In the genomic region with DNA sequence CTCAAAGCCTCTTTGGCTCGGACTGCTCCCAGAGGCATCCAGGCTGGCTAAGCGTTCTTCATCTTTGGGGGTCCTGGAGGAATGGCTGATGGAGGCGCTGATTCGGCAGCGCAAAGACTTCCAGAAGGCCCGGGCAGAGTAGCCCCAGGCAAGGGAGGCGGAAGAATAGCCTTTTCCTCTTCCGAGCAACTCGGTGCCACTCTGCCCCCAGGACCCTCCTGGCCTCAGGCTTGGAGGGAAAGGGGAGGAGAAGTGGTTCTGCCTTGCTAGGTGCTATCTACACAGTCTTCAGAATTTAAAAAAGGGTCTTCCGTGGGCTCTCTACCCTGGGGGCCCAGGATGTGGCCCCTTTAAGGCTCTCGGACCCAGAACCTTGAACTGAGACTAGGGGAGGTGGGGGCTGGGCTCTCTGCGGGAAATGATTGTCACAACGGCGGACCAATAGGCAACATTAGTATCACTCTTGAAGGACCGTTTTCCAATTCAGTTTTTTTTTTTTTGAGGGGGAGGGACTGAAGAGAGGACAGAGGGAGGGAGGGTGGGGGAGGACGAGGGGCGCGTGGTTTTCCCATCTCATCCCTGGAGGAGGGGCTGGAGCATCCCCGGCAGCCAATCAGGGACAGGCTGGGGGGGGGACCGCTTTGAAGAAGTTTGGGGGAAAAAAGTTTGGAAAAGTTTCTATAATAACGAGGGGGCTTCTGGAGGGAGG, we compare ENCODE assay signal across 8 cellular contexts. TPM values are rescaled to one million over a fixed set of nuclear protein-coding genes. Genes with fewer than 3 reads are reported as not detected.
DNase-seq lines count a peak whose midpoint lies in the region; ATAC-seq, FAIRE-seq and TF ChIP-seq lines count a peak whose summit lies in the region.

A gene (plus strand): TSS at position 679 of the 709 bp plus-strand sequence. CDS start 157 bp downstream, outside the sequence.

- peak within 1 kb of the TSS; percentile 69 for H3K4me2 ChIP-seq in A549

- POLR2A ChIA-PET in A549 (lab: Yijun Ruan, JAX): no interaction called here

- TF ChIP-seq EP300 in A549 (IDR thresholded peaks at IDR 0.05) (no peak), tibial nerve (IDR thresholded peaks at IDR 0.05) (peak in 1 of 2 donors; percentile 35)

- FAIRE-seq in A549 (lab: Jason Lieb, UNC): no peak

- H3K27me3 Mint-ChIP-seq in T-helper 17 cell: peaks cover 46% of the 10 kb centered on the region

- H3K27ac ChIP-seq in A549 (peak within 1 kb of the TSS; percentile 45 to 81; a peak in 5 of 6 replicates), tibial nerve (peak within 1 kb of the TSS; percentile 86 to 94 (median 90))

- H3K9me3 ChIP-seq in A549: no peaks in the 10 kb centered on the region
- H3K9me3 ChIP-seq in T-helper 17 cell (ENCODE audit: control insufficient read depth, low read length, poor library complexity, severe bottlenecking): no peaks in the 10 kb centered on the region
- no peaks in the 10 kb centered on the region for H3K9me3 ChIP-seq in tibial nerve

- TF ChIP-seq POLR2A in A549 (IDR thresholded peaks at IDR 0.05; ENCODE audit: low read length) (no peak), NB4 (IDR thresholded peaks at IDR 0.05; ENCODE audit: extremely low read depth, insufficient read length) (peak; percentile 7), tibial nerve (IDR thresholded peaks at IDR 0.05) (peak in 1 of 2 donors; percentile 18)

- no peaks in the 10 kb centered on the region for H3K27me3 ChIP-seq in tibial nerve

- no peak within 1 kb of the TSS for H3K27ac Mint-ChIP-seq in T-helper 17 cell

- H3K36me3 Mint-ChIP-seq in T-helper 17 cell (ENCODE audit: low read depth): no peaks in the 10 kb centered on the region

- no peak for TF ChIP-seq RAD21 in A549 (conservative IDR thresholded peaks at IDR 0.05 in 1 of 2, IDR thresholded peaks at IDR 0.05 in 1 of 2)

- peak within 1 kb of the TSS; percentile 83 for H3K4me3 Mint-ChIP-seq in T-helper 17 cell

- CTCF ChIA-PET in A549 (lab: Yijun Ruan, JAX): no interaction called here

- TF ChIP-seq CTCF in A549 (IDR thresholded peaks at IDR 0.05) (no peak), NB4 (IDR thresholded peaks at IDR 0.05; ENCODE audit: low read depth, low read length) (no peak), tibial nerve (IDR thresholded peaks at IDR 0.05) (no peak)

- DNase-seq in A549 (ENCODE audit: low read depth in 1 of 2, low spot score in 1 of 2) (peak in 1 of 2 experiments; percentile 61), NB4 (ENCODE audit: low read depth) (peak; percentile 69), T-helper 17 cell (no peak), epidermal melanocyte (ENCODE audit: insufficient read length, low spot score) (peak; percentile 92), mesenteric fat pad (ENCODE audit: low spot score) (no peak), tibial nerve (ENCODE audit: low spot score in 2 of 2) (peak; percentile 63 to 91), NOMO-1 treated with dmso at 0.1 percent for 144 hours (lab: John Stamatoyannopoulos, UW; ENCODE audit: unreplicated experiment) (no peak)

- H3K4me3 ChIP-seq in A549 (peak within 1 kb of the TSS; percentile 39), NB4 (ENCODE audit: low read depth, low read length) (peak within 1 kb of the TSS; percentile 42), tibial nerve (peak within 1 kb of the TSS; percentile 45 to 63 (median 52))

- H3K4me1 ChIP-seq in A549 (peaks cover 15% of the 10 kb centered on the region), tibial nerve (peaks cover 0 to 51% (median 11%) of the 10 kb centered on the region in 4 donors)

- 42% methylated on average over 18 of the region's 21 CpGs for WGBS in A549 (ENCODE audit: missing lambda C conversion rate)
- 1 to 7% methylated on average over 18 to 21 of the region's 21 CpGs for WGBS in tibial nerve, 2 donors

- ATAC-seq in A549 (peak in 1 of 2 experiments; percentile 7; a peak in 3 of 6 replicates), GM18861 (IDR thresholded peaks at IDR 0.05; ENCODE audit: unreplicated experiment) (peak; percentile 26), T-helper 17 cell (no peak)

- peaks cover 27% of the 10 kb centered on the region for H3K4me1 Mint-ChIP-seq in T-helper 17 cell

- peaks cover 0 to 12% (median 0%) of the 10 kb centered on the region in 3 donors for H3K36me3 ChIP-seq in tibial nerve

TF ChIP-seq in A549, 52 proteins besides CTCF, POLR2A, EP300 and RAD21:
- TF ChIP-seq JUN (IDR thresholded peaks at IDR 0.05): no peak
- TF ChIP-seq CHD4 (IDR thresholded peaks at IDR 0.05; ENCODE audit: borderline replicate concordance): no peak
- no peak for TF ChIP-seq ZNF302 (CRISPR knock-in tag; IDR thresholded peaks at IDR 0.05)
- no peak for TF ChIP-seq EHMT2 (IDR thresholded peaks at IDR 0.05; ENCODE audit: low read depth)
- TF ChIP-seq TFCP2L1 (CRISPR knock-in tag; IDR thresholded peaks at IDR 0.05): no peak
- TF ChIP-seq MAFK (IDR thresholded peaks at IDR 0.05; ENCODE audit: partially characterized antibody): no peak
- TF ChIP-seq, protein P1, sequence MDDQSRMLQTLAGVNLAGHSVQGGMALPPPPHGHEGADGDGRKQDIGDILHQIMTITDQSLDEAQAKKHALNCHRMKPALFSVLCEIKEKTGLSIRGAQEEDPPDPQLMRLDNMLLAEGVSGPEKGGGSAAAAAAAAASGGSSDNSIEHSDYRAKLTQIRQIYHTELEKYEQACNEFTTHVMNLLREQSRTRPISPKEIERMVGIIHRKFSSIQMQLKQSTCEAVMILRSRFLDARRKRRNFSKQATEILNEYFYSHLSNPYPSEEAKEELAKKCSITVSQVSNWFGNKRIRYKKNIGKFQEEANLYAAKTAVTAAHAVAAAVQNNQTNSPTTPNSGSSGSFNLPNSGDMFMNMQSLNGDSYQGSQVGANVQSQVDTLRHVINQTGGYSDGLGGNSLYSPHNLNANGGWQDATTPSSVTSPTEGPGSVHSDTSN (IDR thresholded peaks at IDR 0.05): no peak
- TF ChIP-seq RARB (CRISPR knock-in tag; IDR thresholded peaks at IDR 0.05): no peak
- no peak for TF ChIP-seq HDAC2 (IDR thresholded peaks at IDR 0.05)
- TF ChIP-seq HOXB5 (CRISPR knock-in tag; IDR thresholded peaks at IDR 0.05): no peak
- TF ChIP-seq HEYL (CRISPR knock-in tag; IDR thresholded peaks at IDR 0.05): no peak
- TF ChIP-seq, protein P2, sequence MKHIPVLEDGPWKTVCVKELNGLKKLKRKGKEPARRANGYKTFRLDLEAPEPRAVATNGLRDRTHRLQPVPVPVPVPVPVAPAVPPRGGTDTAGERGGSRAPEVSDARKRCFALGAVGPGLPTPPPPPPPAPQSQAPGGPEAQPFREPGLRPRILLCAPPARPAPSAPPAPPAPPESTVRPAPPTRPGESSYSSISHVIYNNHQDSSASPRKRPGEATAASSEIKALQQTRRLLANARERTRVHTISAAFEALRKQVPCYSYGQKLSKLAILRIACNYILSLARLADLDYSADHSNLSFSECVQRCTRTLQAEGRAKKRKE (CRISPR knock-in tag; IDR thresholded peaks at IDR 0.05; ENCODE audit: low read depth): no peak
- TF ChIP-seq MYC (IDR thresholded peaks at IDR 0.05; ENCODE audit: borderline replicate concordance, low read length): no peak
- TF ChIP-seq, protein P3, sequence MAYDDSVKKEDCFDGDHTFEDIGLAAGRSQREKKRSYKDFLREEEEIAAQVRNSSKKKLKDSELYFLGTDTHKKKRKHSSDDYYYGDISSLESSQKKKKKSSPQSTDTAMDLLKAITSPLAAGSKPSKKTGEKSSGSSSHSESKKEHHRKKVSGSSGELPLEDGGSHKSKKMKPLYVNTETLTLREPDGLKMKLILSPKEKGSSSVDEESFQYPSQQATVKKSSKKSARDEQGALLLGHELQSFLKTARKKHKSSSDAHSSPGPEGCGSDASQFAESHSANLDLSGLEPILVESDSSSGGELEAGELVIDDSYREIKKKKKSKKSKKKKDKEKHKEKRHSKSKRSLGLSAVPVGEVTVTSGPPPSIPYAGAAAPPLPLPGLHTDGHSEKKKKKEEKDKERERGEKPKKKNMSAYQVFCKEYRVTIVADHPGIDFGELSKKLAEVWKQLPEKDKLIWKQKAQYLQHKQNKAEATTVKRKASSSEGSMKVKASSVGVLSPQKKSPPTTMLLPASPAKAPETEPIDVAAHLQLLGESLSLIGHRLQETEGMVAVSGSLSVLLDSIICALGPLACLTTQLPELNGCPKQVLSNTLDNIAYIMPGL (CRISPR knock-in tag; IDR thresholded peaks at IDR 0.05; ENCODE audit: borderline replicate concordance): no peak
- no peak for TF ChIP-seq KDM1A (IDR thresholded peaks at IDR 0.05; ENCODE audit: low read depth)

RNA-seq across cellular contexts. Expression of the gene that starts here (rescaled TPM):
- 0.32 and 0.62 TPM in 2 replicates for polyA plus RNA-seq in A549 (2011; rRNA removed)
- polyA plus RNA-seq in A549 (2012; cell fraction: cytosol; rRNA removed): 0.09 and 0.11 TPM in 2 replicates
- polyA plus RNA-seq in A549 (2012; cell fraction: nucleus; rRNA removed): 0.66 and 0.92 TPM in 2 replicates
- polyA plus RNA-seq in A549 (2017; fragmentation: RNase III; extraction: RNeasy Plus Mini Kit Qiagen cat#74134 plus additional on column Dnase treatment): 0.04 to 0.25 TPM (median 0.10 TPM) in 3 replicates
- 0.54 and 0.83 TPM in 2 replicates for polyA minus RNA-seq in A549 (2011; rRNA and poly(A)+ RNA removed)
- not detected for total RNA-seq in T-helper 17 cell
- 41.3 TPM for total RNA-seq in mesenteric fat pad
- total RNA-seq in tibial nerve: 100 to 1,000 TPM in 2 of 4 donors, 10 to 100 TPM in 2; 58.6 to 132 (median 99.1) TPM

Comparison
In these comparisons a context has a peak if more than half of its experiments do, and no peak if none do; other contexts are left out.
1. RNA of the gene that starts here (total RNA-seq): 58.6 to 132 TPM in tibial nerve and 41.3 TPM in mesenteric fat pad (single experiment); not detected in T-helper 17 cell; every median in the first group is over 10 times any median in the second.
2. DNase-seq: peak in NB4 (single experiment), epidermal melanocyte (single experiment) and tibial nerve (2 of 2); none in T-helper 17 cell (0 of 3), mesenteric fat pad (single experiment) and NOMO-1 treated with dmso at 0.1 percent for 144 hours (single experiment).
3. Peak in every context shown above with its lines, with median percentiles within 50 percentile points of each other: H3K4me3 ChIP-seq.